In genomic region chr3:194323785-194324735, GRCh38 we compare ENCODE assay signal across 8 cellular contexts. TPM values are rescaled to one million over a fixed set of nuclear protein-coding genes. Genes with fewer than 3 reads are reported as not detected.
DNase-seq lines count a peak whose midpoint lies in the region; ATAC-seq lines count a peak whose summit lies in the region.

No MANE protein-coding gene starts in this region.

- H3K36me3 Mint-ChIP-seq in central memory CD8-positive, alpha-beta T cell (ENCODE audit: insufficient read depth), result peaks cover 5% of the 10 kb centered on the region

- H3K4me1 Mint-ChIP-seq in central memory CD8-positive, alpha-beta T cell, result no peaks in the 10 kb centered on the region

- H3K9me3 Mint-ChIP-seq in central memory CD8-positive, alpha-beta T cell, result peaks cover 5% of the 10 kb centered on the region

- in situ Hi-C loops in KBM-7 (cut with MboI; ENCODE audit: low pct_unique_long_range_greater_than_20kb, low sequenced_read_pairs), result no loop called here

- DNase-seq in activated CD4-positive, CD25-positive, alpha-beta regulatory T cell treated with anti-CD3 and anti-CD28 coated beads, Interleukin-2, amount 50 U/mL, for 72 hours, result no peak
- DNase-seq in KBM-7, result peak; percentile 76
- no peak for DNase-seq in central memory CD8-positive, alpha-beta T cell (ENCODE audit: low spot score in 2 of 2)
- DNase-seq in mucosa of gallbladder (ENCODE audit: low spot score), result peak; percentile 86
- DNase-seq in NCI-H1105 (lab: John Stamatoyannopoulos, UW), result no peak
- DNase-seq in NCI-H748 (lab: John Stamatoyannopoulos, UW; ENCODE audit: unreplicated experiment), result no peak
- DNase-seq in effector CD4-positive, alpha-beta T cell, result no peak

- no peak overlapping the region for H3K27ac Mint-ChIP-seq in central memory CD8-positive, alpha-beta T cell (ENCODE audit: low read depth)

- peak; percentile 66 to 70 for ATAC-seq in activated CD4-positive, CD25-positive, alpha-beta regulatory T cell treated with anti-CD3 and anti-CD28 coated beads, Interleukin-2, amount 50 U/mL, for 24 hours
- ATAC-seq in central memory CD8-positive, alpha-beta T cell (replicated peaks; ENCODE audit: extremely low read depth, poor library complexity, severe bottlenecking), result peak; percentile 70

- H3K27me3 Mint-ChIP-seq in central memory CD8-positive, alpha-beta T cell, result peaks cover 7% of the 10 kb centered on the region

- H3K4me3 Mint-ChIP-seq in central memory CD8-positive, alpha-beta T cell, result no peak overlapping the region

RNA-seq across cellular contexts. Expression of gene CPN2, which starts 27.1 kb away (rescaled TPM):
- total RNA-seq in mucosa of gallbladder, result 0.12 TPM

RNA-seq across cellular contexts. Expression of gene LRRC15, which starts 45.5 kb away (rescaled TPM):
- total RNA-seq in mucosa of gallbladder, result 0.35 TPM

Comparison
In these comparisons a context has a peak if more than half of its experiments do, and no peak if none do; other contexts are left out.
1. DNase-seq: peak in KBM-7 (single experiment) and mucosa of gallbladder (single experiment); none in activated CD4-positive, CD25-positive, alpha-beta regulatory T cell treated with anti-CD3 and anti-CD28 coated beads, Interleukin-2, amount 50 U/mL, for 72 hours (single experiment), central memory CD8-positive, alpha-beta T cell (0 of 2), NCI-H1105 (single experiment), NCI-H748 (single experiment) and effector CD4-positive, alpha-beta T cell (single experiment).